Comparison of ENCODE assay signal across 8 cellular contexts in the genomic region with DNA sequence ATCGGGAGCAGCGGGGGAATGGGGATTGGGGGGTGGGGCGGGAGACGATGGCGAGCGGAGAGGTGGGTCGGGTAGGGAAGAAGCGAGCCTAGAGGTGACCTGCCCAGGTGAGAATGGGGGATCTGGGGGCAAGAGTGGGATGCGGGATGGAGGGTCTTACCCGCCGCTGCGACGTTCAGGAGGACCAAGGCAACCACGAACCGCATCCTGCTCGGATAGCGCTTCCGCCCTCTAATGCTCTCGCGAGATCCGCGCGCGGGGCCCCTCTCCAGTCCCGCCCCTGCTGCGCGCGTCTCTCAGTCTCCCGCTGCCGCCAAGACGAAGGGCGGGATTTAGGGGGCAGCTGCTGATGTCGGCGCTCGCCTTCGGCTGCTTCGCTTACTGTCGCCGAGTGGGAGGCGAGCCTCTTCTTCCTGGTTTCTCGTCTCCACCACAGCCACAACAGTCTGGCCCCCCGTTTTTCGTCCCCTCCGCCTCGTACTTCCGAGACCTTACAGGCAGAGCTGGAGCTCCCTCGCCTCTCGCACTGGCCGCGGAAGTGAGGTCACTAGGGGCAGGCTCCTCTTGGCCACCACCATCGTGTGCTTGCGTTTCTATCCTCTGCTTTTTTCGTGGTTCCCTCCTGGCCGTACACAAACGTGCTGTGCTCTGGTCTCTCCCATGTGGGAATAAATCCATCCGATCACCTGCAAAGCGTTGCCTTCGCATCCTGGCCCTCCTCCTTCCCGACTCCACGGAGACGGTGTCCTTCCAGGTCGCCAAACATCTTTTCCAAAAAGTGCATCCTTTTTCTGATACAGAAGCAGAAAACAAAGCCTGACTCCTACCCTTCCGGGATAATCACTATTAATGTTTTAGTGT. TPM values are rescaled to one million over a fixed set of nuclear protein-coding genes. Genes with fewer than 3 reads are reported as not detected.
DNase-seq lines count a peak whose midpoint lies in the region; FAIRE-seq and TF ChIP-seq lines count a peak whose summit lies in the region.

A gene (minus strand): TSS at position 233 of the 861 bp plus-strand sequence. CDS start 27 bp downstream, at position 206.

- H3K9me3 ChIP-seq in neuronal stem cell (replicated peaks in 1 of 2; ENCODE audit: control insufficient read depth in 2 of 2, insufficient read depth in 1 of 2, low read depth in 1 of 2, low read length in 2 of 2) (no peaks in the 10 kb centered on the region), subcutaneous abdominal adipose tissue (ENCODE audit: control insufficient read depth in 5 of 5, low read length in 5 of 5) (no peaks in the 10 kb centered on the region)

- H3K4ac ChIP-seq in neuronal stem cell (ENCODE audit: low read length) = no peak within 1 kb of the TSS

- H2BK120ac ChIP-seq in neuronal stem cell (ENCODE audit: low read depth, low read length) = no peak within 1 kb of the TSS

- H3K36me3 ChIP-seq in neuronal stem cell (replicated peaks in 1 of 2; ENCODE audit: control insufficient read depth in 2 of 2, insufficient read depth in 2 of 2, low read length in 2 of 2) = peaks cover 11 to 42% of the 10 kb centered on the region in 2 donors
- peaks cover 0 to 17% (median 14%) of the 10 kb centered on the region in 5 donors for H3K36me3 ChIP-seq in subcutaneous abdominal adipose tissue (ENCODE audit: control insufficient read depth in 5 of 5, insufficient read depth in 5 of 5, low read length in 5 of 5)

- no peak within 1 kb of the TSS for H2BK12ac ChIP-seq in neuronal stem cell (ENCODE audit: low read length)

- peaks cover 12 to 20% of the 10 kb centered on the region in 2 donors for H3K4me1 ChIP-seq in neuronal stem cell (ENCODE audit: control insufficient read depth in 2 of 2, insufficient read depth in 1 of 2, low read depth in 1 of 2, low read length in 2 of 2)
- H3K4me1 ChIP-seq in subcutaneous abdominal adipose tissue (ENCODE audit: control insufficient read depth in 5 of 5, insufficient read depth in 5 of 5, low read length in 5 of 5) = peaks cover 14 to 50% (median 45%) of the 10 kb centered on the region in 5 donors

- no peak for FAIRE-seq in frontal cortex (lab: Jason Lieb, UNC)

- H3K4me3 ChIP-seq in HFF-Myc (replicated peaks; ENCODE audit: low read depth, low read length) (peak within 1 kb of the TSS; percentile 91), neuronal stem cell (ENCODE audit: low read length in 2 of 2) (peak within 1 kb of the TSS; percentile 74 to 93), subcutaneous abdominal adipose tissue (ENCODE audit: low read depth in 1 of 5, low read length in 5 of 5) (peak within 1 kb of the TSS; percentile 84 to 98 (median 86))

- peak within 1 kb of the TSS; percentile 95 for H3K4me2 ChIP-seq in neuronal stem cell (ENCODE audit: insufficient read depth, low read length, poor library complexity, severe bottlenecking)

- no peak for TF ChIP-seq CTCF in HFF-Myc (IDR thresholded peaks at IDR 0.05; ENCODE audit: low read depth, low read length, missing control alignments)

- peak; percentile 75 for DNase-seq in GM04504 (ENCODE audit: low read depth)
- DNase-seq in HFF-Myc (ENCODE audit: extremely low read depth, low read depth) = peak; percentile 37
- DNase-seq in NAMALWA (ENCODE audit: low spot score) = peak; percentile 96
- peak; percentile 93 for DNase-seq in SK-MEL-5 (ENCODE audit: low read depth, low spot score)
- peak; percentile 93 for DNase-seq in activated naive CD4-positive, alpha-beta T cell treated with Interleukin-2 at 50 U/mL for 16 hours
- DNase-seq in frontal cortex (ENCODE audit: low spot score in 2 of 2) = peak; percentile 78 to 92
- DNase-seq in neuronal stem cell (ENCODE audit: low spot score) = peak; percentile 85

- WGBS in neuronal stem cell (ENCODE audit: extremely low coverage in 2 of 2, insufficient read length in 2 of 2, insufficient replicate concordance in 1 of 2), 2 donors = no CpG with 5 or more reads among the region's 63 CpGs

- H4K8ac ChIP-seq in neuronal stem cell (ENCODE audit: low read depth, low read length) = peak within 1 kb of the TSS; percentile 17

- peak within 1 kb of the TSS; percentile 98 for H3K18ac ChIP-seq in neuronal stem cell (ENCODE audit: low read length)

- no peak within 1 kb of the TSS for H2BK15ac ChIP-seq in neuronal stem cell (ENCODE audit: low read length)

- in situ Hi-C loops in SK-MEL-5 (cut with HindIII; ENCODE audit: low pct_unique_long_range_greater_than_20kb, low sequenced_read_pairs) = no loop called here

- H3K27ac ChIP-seq in neuronal stem cell (replicated peaks; ENCODE audit: low read length) (peak within 1 kb of the TSS; percentile 93), subcutaneous abdominal adipose tissue (ENCODE audit: low read depth, low read length) (peak within 1 kb of the TSS; percentile 88)

- H3K27me3 ChIP-seq in neuronal stem cell (ENCODE audit: control insufficient read depth in 3 of 3, insufficient read depth in 3 of 3, low read depth in 1 of 3, low read length in 3 of 3) (no peaks in the 10 kb centered on the region), subcutaneous abdominal adipose tissue (ENCODE audit: control insufficient read depth in 5 of 5, insufficient read depth in 4 of 5, low read length in 5 of 5) (no peaks in the 10 kb centered on the region)

- H2AK5ac ChIP-seq in neuronal stem cell (ENCODE audit: low read depth, low read length) = peak within 1 kb of the TSS; percentile 40

- H3K79me1 ChIP-seq in neuronal stem cell (ENCODE audit: low read depth, low read length) = peaks cover 9% of the 10 kb centered on the region

- H3K23ac ChIP-seq in neuronal stem cell (ENCODE audit: low read depth, low read length, poor library complexity) = peak within 1 kb of the TSS; percentile 96

- H2BK5ac ChIP-seq in neuronal stem cell (ENCODE audit: low read length) = peak within 1 kb of the TSS; percentile 96

- peak within 1 kb of the TSS; percentile 67 for H4K91ac ChIP-seq in neuronal stem cell (ENCODE audit: low read depth, low read length, poor library complexity)

- H3K9ac ChIP-seq in neuronal stem cell (ENCODE audit: low read depth, low read length, poor library complexity) (peak within 1 kb of the TSS; percentile 92), subcutaneous abdominal adipose tissue (ENCODE audit: low read length in 5 of 5) (peak within 1 kb of the TSS; percentile 81 to 98 (median 92))

- peak within 1 kb of the TSS; percentile 91 for H2AFZ ChIP-seq in neuronal stem cell (ENCODE audit: low read length)

- H3K14ac ChIP-seq in neuronal stem cell (ENCODE audit: low read length) = peak within 1 kb of the TSS; percentile 92

RNA-seq across cellular contexts. Expression of the gene that starts here (rescaled TPM):
- total RNA-seq in SK-MEL-5 (2014; rRNA removed; shearing (Covaris generic)) = 70.0 and 75.5 TPM in 2 replicates
- 111 and 146 TPM in 2 replicates for polyA plus RNA-seq in SK-MEL-5 (2015; cell fraction: cytosol; rRNA removed)
- polyA plus RNA-seq in SK-MEL-5 (2015; cell fraction: nucleus; rRNA removed) = 65.1 and 85.3 TPM in 2 replicates
- 30.6 TPM for total RNA-seq in frontal cortex
- polyA plus RNA-seq in neuronal stem cell (2013, experiment 1 of 2) = 24.7 TPM
- 25.4 TPM for polyA plus RNA-seq in neuronal stem cell (2013, experiment 2 of 2)

Comparison
In these comparisons a context has a peak if more than half of its experiments do, and no peak if none do; other contexts are left out.
1. Peak in every context shown above with its lines: DNase-seq, H3K4me3 ChIP-seq and H3K27ac ChIP-seq.
2. DNase-seq: peak in every context shown above with its lines; median percentile 96 in NAMALWA; 93 in SK-MEL-5; 93 in activated naive CD4-positive, alpha-beta T cell treated with Interleukin-2 at 50 U/mL for 16 hours; 85 in frontal cortex; 85 in neuronal stem cell; 75 in GM04504; 37 in HFF-Myc.